In the genomic region with DNA sequence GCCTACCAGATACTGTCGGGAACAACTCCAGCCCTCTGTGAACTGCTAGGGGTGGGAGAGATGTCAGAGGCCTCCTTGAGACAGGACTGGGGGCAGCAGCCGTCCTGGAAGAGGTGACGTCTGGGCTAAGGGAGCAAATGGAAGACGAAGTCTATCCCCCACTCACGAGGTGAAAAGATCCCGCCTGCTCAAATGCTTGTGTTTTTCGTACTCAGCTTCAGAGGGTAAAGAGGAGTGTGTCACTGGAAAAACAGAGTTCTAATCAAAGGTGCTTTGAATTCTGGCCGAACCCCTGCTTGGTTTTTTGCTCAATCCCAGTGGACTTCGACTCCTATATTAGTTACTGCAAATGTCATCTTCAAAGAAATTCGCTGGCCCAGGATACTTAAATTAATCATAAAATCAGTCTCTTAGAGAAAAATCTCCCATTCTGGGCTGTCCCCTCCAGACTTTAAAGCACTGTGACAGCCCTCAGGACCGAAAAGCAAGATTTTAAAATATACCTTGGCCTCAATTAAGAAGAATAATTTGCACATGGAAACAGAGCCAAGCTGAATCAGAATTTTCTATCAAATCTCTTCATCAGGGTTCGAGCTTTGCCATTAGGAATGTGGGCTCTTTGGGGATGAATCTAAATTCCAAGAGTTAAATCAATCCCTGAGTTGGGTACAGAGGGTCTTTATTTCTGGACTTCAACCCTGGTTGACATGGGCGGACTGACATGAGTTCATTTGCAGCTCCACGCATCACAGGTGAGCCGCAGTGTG, we compare ENCODE assay signal across 1 cellular context.
A peak's percentile ranks its signal among the peaks of the same experiment; 100 is the strongest.
TF ChIP-seq lines count a peak whose summit lies in the region.

No MANE protein-coding gene starts in this region.

TF ChIP-seq in liver, 16 proteins besides CTCF, POLR2A, EP300 and RAD21 (continued from another document):
- peak; percentile 86 to 95 for TF ChIP-seq RXRA (IDR thresholded peaks at IDR 0.05)
- peak; percentile 86 for TF ChIP-seq HNF4G (IDR thresholded peaks at IDR 0.05)
- peak in 1 of 2 donors; percentile 50 for TF ChIP-seq EGR1 (IDR thresholded peaks at IDR 0.05; ENCODE audit: low read depth in 2 of 2)
- TF ChIP-seq, protein P1, sequence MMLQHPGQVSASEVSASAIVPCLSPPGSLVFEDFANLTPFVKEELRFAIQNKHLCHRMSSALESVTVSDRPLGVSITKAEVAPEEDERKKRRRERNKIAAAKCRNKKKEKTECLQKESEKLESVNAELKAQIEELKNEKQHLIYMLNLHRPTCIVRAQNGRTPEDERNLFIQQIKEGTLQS (IDR thresholded peaks at IDR 0.05): peak; percentile 26
- peak; percentile 62 to 78 for TF ChIP-seq JUND (IDR thresholded peaks at IDR 0.05)
- TF ChIP-seq, protein P2, sequence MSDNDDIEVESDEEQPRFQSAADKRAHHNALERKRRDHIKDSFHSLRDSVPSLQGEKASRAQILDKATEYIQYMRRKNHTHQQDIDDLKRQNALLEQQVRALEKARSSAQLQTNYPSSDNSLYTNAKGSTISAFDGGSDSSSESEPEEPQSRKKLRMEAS (IDR thresholded peaks at IDR 0.05): peak; percentile 81
- TF ChIP-seq, protein P3, sequence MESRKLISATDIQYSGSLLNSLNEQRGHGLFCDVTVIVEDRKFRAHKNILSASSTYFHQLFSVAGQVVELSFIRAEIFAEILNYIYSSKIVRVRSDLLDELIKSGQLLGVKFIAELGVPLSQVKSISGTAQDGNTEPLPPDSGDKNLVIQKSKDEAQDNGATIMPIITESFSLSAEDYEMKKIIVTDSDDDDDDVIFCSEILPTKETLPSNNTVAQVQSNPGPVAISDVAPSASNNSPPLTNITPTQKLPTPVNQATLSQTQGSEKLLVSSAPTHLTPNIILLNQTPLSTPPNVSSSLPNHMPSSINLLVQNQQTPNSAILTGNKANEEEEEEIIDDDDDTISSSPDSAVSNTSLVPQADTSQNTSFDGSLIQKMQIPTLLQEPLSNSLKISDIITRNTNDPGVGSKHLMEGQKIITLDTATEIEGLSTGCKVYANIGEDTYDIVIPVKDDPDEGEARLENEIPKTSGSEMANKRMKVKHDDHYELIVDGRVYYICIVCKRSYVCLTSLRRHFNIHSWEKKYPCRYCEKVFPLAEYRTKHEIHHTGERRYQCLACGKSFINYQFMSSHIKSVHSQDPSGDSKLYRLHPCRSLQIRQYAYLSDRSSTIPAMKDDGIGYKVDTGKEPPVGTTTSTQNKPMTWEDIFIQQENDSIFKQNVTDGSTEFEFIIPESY (IDR thresholded peaks at IDR 0.05): peak; percentile 36
- peak; percentile 24 for TF ChIP-seq FOXA2 (IDR thresholded peaks at IDR 0.05)
- TF ChIP-seq TAF1 (conservative IDR thresholded peaks at IDR 0.05): peak; percentile 73
